Comparison of ENCODE assay signal across 12 cellular contexts in the genomic region with DNA sequence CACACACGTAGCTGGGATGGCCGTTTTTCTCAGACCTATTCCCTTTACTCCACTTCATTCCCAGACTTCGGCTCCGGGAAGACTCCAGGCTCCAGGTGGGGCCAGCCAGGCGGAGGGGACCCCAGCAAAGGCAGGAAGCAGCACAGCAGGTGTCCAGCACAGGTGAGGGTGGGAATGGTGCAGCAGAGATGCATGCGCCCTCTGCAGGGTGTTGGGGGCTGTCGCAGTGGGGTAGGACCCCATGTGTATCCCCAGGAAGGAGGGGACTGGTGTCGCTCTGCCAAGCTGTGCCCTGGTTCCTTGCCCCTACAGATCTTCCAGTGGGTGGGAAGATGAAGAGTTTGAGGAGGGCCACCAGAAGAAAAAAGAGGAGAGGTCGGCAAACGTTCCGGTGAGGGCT. TPM values are rescaled to one million over a fixed set of nuclear protein-coding genes. Genes with fewer than 3 reads are reported as not detected.
DNase-seq lines count a peak whose midpoint lies in the region; ATAC-seq, FAIRE-seq and TF ChIP-seq lines count a peak whose summit lies in the region.
"Had no signal": no experiment of that assay in that cellular context is flagged by ENCODE, and none has a peak within 500 bp of the region (broad histone marks: within the 10 kb centered on the region; RNA-seq: fewer than 3 reads in every experiment).

No MANE protein-coding gene starts in this region.

- in situ Hi-C loops in astrocyte of the cerebellum (cut with HindIII; ENCODE audit: low sequenced_read_pairs): no loop called here

- 28 to 32% methylated on average over 11 of the region's 11 CpGs for WGBS in pancreas, 2 donors
- WGBS in right cardiac atrium: 45% methylated on average over 11 of the region's 11 CpGs

- FAIRE-seq in pancreas (lab: Jason Lieb, UNC): no peak

- H3K4me3 ChIP-seq in astrocyte of the cerebellum (ENCODE audit: low read depth, low read length): no peak overlapping the region
- H3K4me3 ChIP-seq in pancreas: no peak overlapping the region
- no peak overlapping the region for H3K4me3 ChIP-seq in right cardiac atrium (ENCODE audit: low read length)
- H3K4me3 ChIP-seq: coronary artery, testis had no signal

- no peak overlapping the region for H3K27ac ChIP-seq in pancreas
- H3K27ac ChIP-seq in right cardiac atrium (ENCODE audit: low read length): no peak overlapping the region
- H3K27ac ChIP-seq: 22Rv1, coronary artery, testis had no signal

- ATAC-seq in pancreas (peak in 3 of 4 donors; percentile 25 to 40 (median 36)), HG03280 (IDR thresholded peaks at IDR 0.05; ENCODE audit: unreplicated experiment) (no peak), right cardiac atrium (no peak)

- H3K27me3 ChIP-seq in pancreas (no peaks in the 10 kb centered on the region), right cardiac atrium (ENCODE audit: control insufficient read depth, insufficient read depth) (no peaks in the 10 kb centered on the region)
- H3K27me3 ChIP-seq: testis had no signal

- no peaks in the 10 kb centered on the region for H3K4me1 ChIP-seq in pancreas
- no peaks in the 10 kb centered on the region for H3K4me1 ChIP-seq in right cardiac atrium (ENCODE audit: control insufficient read depth, insufficient read depth, low read length)

- TF ChIP-seq CTCF in astrocyte of the cerebellum (IDR thresholded peaks at IDR 0.05; ENCODE audit: low read depth, low read length, missing control alignments) (peak; percentile 27), pancreas (IDR thresholded peaks at IDR 0.05) (no peak)

- DNase-seq in DMS 273 (lab: John Stamatoyannopoulos, UW; ENCODE audit: unreplicated experiment) (peak; percentile 42), DMS 273 treated with DMSO at 0.1 percent for 48 hours (lab: John Stamatoyannopoulos, UW) (no peak), HuH-7.5 (ENCODE audit: low spot score) (peak; percentile 80), astrocyte of the cerebellum (ENCODE audit: low read depth) (no peak), pancreas (peak in 1 of 6 donors; percentile 43), ureter (ENCODE audit: low spot score) (no peak), right cardiac atrium (no peak)
- DNase-seq: stimulated activated CD4-positive, alpha-beta T cell treated with anti-CD3 and anti-CD28 coated beads, Interleukin-4, amount 100 ng/mL, for 1 hour; testis had no signal

- H3K9me3 ChIP-seq in pancreas (no peaks in the 10 kb centered on the region), right cardiac atrium (ENCODE audit: control insufficient read depth, low read length) (no peaks in the 10 kb centered on the region)
- H3K9me3 ChIP-seq: testis had no signal

- no peaks in the 10 kb centered on the region for H3K36me3 ChIP-seq in pancreas

- intact Hi-C loops in pancreas (cut with DNase I): no loop called here
- intact Hi-C loops in right cardiac atrium (cut with DNase I): no loop called here

RNA-seq across cellular contexts. Expression of a gene that starts 5.3 kb away (rescaled TPM):
- total RNA-seq in pancreas: not detected
- polyA plus RNA-seq in pancreas: not detected
- not detected for total RNA-seq in ureter
- total RNA-seq in right cardiac atrium: not detected
- not detected for polyA plus RNA-seq in right cardiac atrium
- total RNA-seq: testis had no signal

RNA-seq across cellular contexts. Expression of a gene that starts 6.8 kb away (rescaled TPM):
- total RNA-seq in pancreas (10 to 100 TPM; 23.9 to 38.5 (median 36.1) TPM), ureter (119 TPM), right cardiac atrium (100 to 1,000 TPM in 1 of 4 donors, 10 to 100 TPM in 3; 95.0 to 111 (median 98.9) TPM)
- polyA plus RNA-seq in pancreas (10 to 100 TPM; 35.0 to 60.4 TPM), right cardiac atrium (131 TPM)

RNA-seq across cellular contexts. Expression of a gene that starts 12.4 kb away (rescaled TPM):
- total RNA-seq in pancreas (under 1 TPM in 5 of 6 donors, not detected in 1; 0.04 to 0.90 (median 0.32) TPM), ureter (0.68 TPM), right cardiac atrium (under 1 TPM; 0.06 to 0.86 (median 0.55) TPM)
- polyA plus RNA-seq in pancreas (under 1 TPM; 0.02 to 0.23 TPM), right cardiac atrium (0.09 TPM)

RNA-seq across cellular contexts. Expression of a gene that starts 16.5 kb away (rescaled TPM):
- 10 to 100 TPM in 3 of 6 donors, 1 to 10 TPM in 3; 6.4 to 16.0 (median 11.4) TPM for total RNA-seq in pancreas
- 10 to 100 TPM; 14.4 to 16.9 TPM for polyA plus RNA-seq in pancreas
- 42.5 TPM for total RNA-seq in ureter
- total RNA-seq in right cardiac atrium: 10 to 100 TPM; 13.4 to 21.6 (median 14.5) TPM
- polyA plus RNA-seq in right cardiac atrium: 14.7 TPM

RNA-seq across cellular contexts. Expression of a gene that starts 34.4 kb away (rescaled TPM):
- not detected for total RNA-seq in pancreas
- polyA plus RNA-seq in pancreas: under 1 TPM; 0.38 to 0.46 TPM
- 5.6 TPM for total RNA-seq in ureter
- total RNA-seq in right cardiac atrium: 1 to 10 TPM in 2 of 4 donors, under 1 TPM in 2; 0.53 to 1.2 (median 1.1) TPM
- polyA plus RNA-seq in right cardiac atrium: 2.0 TPM

Comparison
In these comparisons a context has a peak if more than half of its experiments do, and no peak if none do; other contexts are left out.
1. DNase-seq: peak in DMS 273 (single experiment) and HuH-7.5 (single experiment); none in DMS 273 treated with DMSO at 0.1 percent for 48 hours (single experiment), astrocyte of the cerebellum (single experiment), ureter (single experiment) and right cardiac atrium (0 of 3).
2. ATAC-seq: peak in pancreas (3 of 4); none in HG03280 (single experiment) and right cardiac atrium (0 of 2).